Comparison of ENCODE assay signal across 8 cellular contexts in the genomic region with DNA sequence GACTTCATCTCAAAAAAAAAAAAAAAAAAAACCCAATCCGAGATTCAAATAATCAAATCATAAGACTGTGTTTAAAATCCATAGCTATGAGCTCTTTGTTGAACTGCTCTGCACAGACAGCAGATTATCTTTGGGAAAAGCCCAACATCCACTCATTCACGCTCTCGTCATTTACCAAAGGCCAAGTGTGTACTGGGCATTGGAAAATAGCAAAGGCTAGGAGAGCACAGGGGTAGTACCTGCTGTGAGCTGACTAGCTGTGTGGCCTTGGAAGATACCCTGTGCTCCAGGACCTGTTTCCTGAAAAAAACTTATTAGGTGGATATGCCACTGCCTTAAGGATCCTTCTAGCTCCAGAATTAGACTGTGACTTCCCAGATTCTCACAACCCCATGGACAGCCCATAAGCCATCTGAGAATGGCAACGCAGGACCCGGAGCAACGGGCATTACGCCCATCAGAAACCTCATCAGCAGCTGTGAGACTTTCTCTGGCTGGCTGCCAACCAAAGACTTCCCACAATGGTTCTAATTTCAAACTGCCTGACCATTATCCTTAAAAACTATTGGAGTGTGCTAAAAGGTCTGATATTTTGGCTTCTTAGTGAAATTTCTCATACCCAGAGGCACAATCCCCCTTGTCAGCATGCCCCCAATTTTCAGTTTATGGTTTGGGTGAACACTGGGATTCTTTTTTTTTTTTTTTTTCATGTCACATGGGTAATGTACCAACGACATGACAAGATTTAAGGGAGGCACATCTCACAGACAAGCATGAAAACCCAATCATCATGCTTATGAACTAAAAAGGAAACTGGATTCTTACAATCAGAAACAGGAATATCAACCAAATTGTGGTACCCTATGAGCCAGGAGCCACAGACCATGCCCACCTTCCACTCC. TPM values are rescaled to one million over a fixed set of nuclear protein-coding genes. Genes with fewer than 3 reads are reported as not detected.
DNase-seq lines count a peak whose midpoint lies in the region; ATAC-seq and TF ChIP-seq lines count a peak whose summit lies in the region.

No MANE protein-coding gene starts in this region.

- H3K27ac ChIP-seq in dorsolateral prefrontal cortex (peak overlapping the region; percentile 2 to 94 (median 83)), mesendoderm (ENCODE audit: low read depth, low read length) (no peak overlapping the region)

- H4K5ac ChIP-seq in mesendoderm (ENCODE audit: low read length) = no peak overlapping the region

- H2AK5ac ChIP-seq in mesendoderm (ENCODE audit: low read length) = no peak overlapping the region

- H3K36me3 ChIP-seq in mesendoderm (ENCODE audit: control insufficient read depth, insufficient read depth, low read length) = peaks cover 2% of the 10 kb centered on the region

- no peak overlapping the region for H3K9ac ChIP-seq in mesendoderm (ENCODE audit: low read length)

- H3K4me1 Mint-ChIP-seq in nephron progenitor cell = peaks cover 20% of the 10 kb centered on the region

- ATAC-seq in GM21515 (IDR thresholded peaks at IDR 0.05; ENCODE audit: unreplicated experiment) (no peak), HG03095 (IDR thresholded peaks at IDR 0.05; ENCODE audit: unreplicated experiment) (no peak), GM18868 (IDR thresholded peaks at IDR 0.05; ENCODE audit: unreplicated experiment) (no peak)

- no peak for TF ChIP-seq CTCF in dorsolateral prefrontal cortex (IDR thresholded peaks at IDR 0.05 in 54 of 56, conservative IDR thresholded peaks at IDR 0.05 in 2 of 56; ENCODE audit: low read depth in 1 of 56, partially characterized antibody in 56 of 56)
- no peak for TF ChIP-seq CTCF in nephron progenitor cell (IDR thresholded peaks at IDR 0.05)

- no peak overlapping the region for H2BK5ac ChIP-seq in mesendoderm (ENCODE audit: low read length)

- H3K4me2 ChIP-seq in mesendoderm (ENCODE audit: low read length) = no peak overlapping the region

- no peak overlapping the region for H3K4ac ChIP-seq in mesendoderm (ENCODE audit: low read depth, low read length)

- peaks cover 79% of the 10 kb centered on the region for H3K36me3 Mint-ChIP-seq in nephron progenitor cell (ENCODE audit: low read depth)

- H3K4me1 ChIP-seq in mesendoderm (ENCODE audit: control insufficient read depth, low read depth, low read length) = no peaks in the 10 kb centered on the region

- H3K23ac ChIP-seq in mesendoderm (ENCODE audit: low read length) = no peak overlapping the region

- no peak overlapping the region for H2BK15ac ChIP-seq in mesendoderm (replicated peaks; ENCODE audit: low read depth)

- no peak overlapping the region for H2BK120ac ChIP-seq in mesendoderm (ENCODE audit: low read depth, low read length)

- intact Hi-C loops in dorsolateral prefrontal cortex (cut with DNase I) = loop anchor here in 1 of 2 donors (5.0 kb wide), 1 partner anchor 42 kb away; no protein-coding TSS in a partner anchor

- H4K8ac ChIP-seq in mesendoderm (ENCODE audit: low read depth, low read length) = no peak overlapping the region

- DNase-seq in EL = peak; percentile 49
- DNase-seq in NCI-H69 (lab: John Stamatoyannopoulos, UW) = peak; percentile 85
- peak in 9 of 10 donors; percentile 71 to 91 (median 84) for DNase-seq in dorsolateral prefrontal cortex
- DNase-seq in nephron progenitor cell = no peak
- no peak for DNase-seq in mesendoderm

- peaks cover 31% of the 10 kb centered on the region for H3K9me3 Mint-ChIP-seq in nephron progenitor cell

- H3K79me1 ChIP-seq in mesendoderm (ENCODE audit: low read length) = peaks cover 8% of the 10 kb centered on the region

- no peaks in the 10 kb centered on the region for H3K27me3 Mint-ChIP-seq in nephron progenitor cell (ENCODE audit: low read depth, poor library complexity)

- peaks cover 41% of the 10 kb centered on the region for H3K79me2 ChIP-seq in mesendoderm (ENCODE audit: control insufficient read depth, insufficient read depth, low read length)

- H3K4me3 Mint-ChIP-seq in nephron progenitor cell = no peak overlapping the region

- H3K27me3 ChIP-seq in dorsolateral prefrontal cortex (no peaks in the 10 kb centered on the region), mesendoderm (ENCODE audit: insufficient read depth, low read length, poor library complexity) (no peaks in the 10 kb centered on the region)

- H3K4me3 ChIP-seq in dorsolateral prefrontal cortex = peak overlapping the region in 38 of 59 donors; percentile 0 to 53 (median 20)
- no peak overlapping the region for H3K4me3 ChIP-seq in mesendoderm (ENCODE audit: low read length)

- H3K27ac Mint-ChIP-seq in nephron progenitor cell = peak overlapping the region; percentile 95

- no peak overlapping the region for H3K18ac ChIP-seq in mesendoderm (ENCODE audit: low read length)

- WGBS in mesendoderm (ENCODE audit: extremely low coverage, insufficient coverage, low lambda C conversion rate) = no CpG with 5 or more reads among the region's 8 CpGs

- no peak overlapping the region for H3K56ac ChIP-seq in mesendoderm (ENCODE audit: low read length)

RNA-seq across cellular contexts. Expression of a gene that starts 16.8 kb away (rescaled TPM):
- 100 to 1,000 TPM in 2 of 120 experiments, 10 to 100 TPM in 118; 25.0 to 117 (median 44.7) TPM for total RNA-seq in dorsolateral prefrontal cortex
- polyA plus RNA-seq in mesendoderm (2013, experiment 1 of 2) = 39.2 TPM
- polyA plus RNA-seq in mesendoderm (2013, experiment 2 of 2) = 42.4 TPM

Comparison
In these comparisons a context has a peak if more than half of its experiments do, and no peak if none do; other contexts are left out.
1. DNase-seq: peak in EL (single experiment), NCI-H69 (single experiment) and dorsolateral prefrontal cortex (9 of 10); none in nephron progenitor cell (single experiment) and mesendoderm (single experiment).